In the genomic region with DNA sequence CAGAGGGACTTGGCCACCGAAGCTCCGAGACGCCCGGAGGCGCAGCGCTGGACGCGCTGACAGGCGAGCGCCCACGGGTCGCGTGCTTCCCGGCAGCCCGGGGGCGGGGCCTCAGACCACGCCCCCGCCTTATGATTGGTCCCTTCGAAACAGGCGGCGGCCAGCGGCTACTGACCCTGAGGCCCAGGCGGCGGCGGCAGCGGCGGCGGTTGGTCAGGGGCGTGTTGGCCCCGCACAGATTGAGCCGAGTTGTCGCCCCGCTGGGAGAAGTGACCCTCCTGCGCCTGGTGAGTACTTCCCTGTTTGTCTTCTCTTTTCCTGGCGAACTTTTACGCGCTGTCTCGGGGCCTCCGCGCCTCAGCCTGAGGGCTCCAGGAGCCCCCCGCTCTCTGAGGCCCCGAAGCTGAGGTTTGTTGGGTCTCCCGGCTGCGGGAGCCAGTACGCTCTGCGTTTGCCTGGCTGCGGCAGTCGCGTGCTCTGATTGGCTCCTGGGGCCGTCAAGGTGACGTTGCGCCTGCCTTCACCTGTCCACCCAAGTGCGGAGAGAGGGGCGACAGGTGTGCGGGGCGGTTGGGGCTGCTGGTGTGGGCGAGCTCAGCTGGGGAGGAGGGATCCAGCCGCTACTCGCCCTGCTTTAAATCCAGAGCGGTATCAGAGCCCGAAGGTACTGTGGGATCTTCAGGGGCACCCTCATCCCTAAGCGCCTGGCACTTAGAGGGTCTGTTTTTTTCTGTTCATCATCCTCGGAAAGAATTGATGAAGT, we compare ENCODE assay signal across 8 cellular contexts. TPM values are rescaled to one million over a fixed set of nuclear protein-coding genes. Genes with fewer than 3 reads are reported as not detected.
DNase-seq lines count a peak whose midpoint lies in the region; ATAC-seq and TF ChIP-seq lines count a peak whose summit lies in the region.

Gene GAS2L3 (plus strand): TSS at position 186 of the 763 bp plus-strand sequence. CDS start 21,221 bp downstream, outside the sequence.

- H3K79me2 ChIP-seq in fibroblast of lung (ENCODE audit: control insufficient read depth, insufficient read depth, low read length): peaks cover 45% of the 10 kb centered on the region

- in situ Hi-C loops in Caki2 (cut with HindIII; ENCODE audit: low pct_unique_long_range_greater_than_20kb, low sequenced_read_pairs): no loop called here

- no peaks in the 10 kb centered on the region for H4K20me1 ChIP-seq in fibroblast of lung (ENCODE audit: control insufficient read depth, extremely low read depth, insufficient read depth, low read length)

- H3K9me3 Mint-ChIP-seq in activated T-cell treated with anti-CD3 and anti-CD28 coated beads, Interleukin-2, amount 50 U/mL, for 72 hours: no peaks in the 10 kb centered on the region
- H3K9me3 Mint-ChIP-seq in stimulated activated effector memory CD8-positive, alpha-beta T cell treated with anti-CD3 and anti-CD28 coated beads, Interleukin-12 subunit alpha, Interleukin-12 subunit beta, amount 100 ng/mL, for 72 hours: no peaks in the 10 kb centered on the region

- H3K27ac ChIP-seq in fibroblast of lung (ENCODE audit: insufficient read depth, low read length) (peak within 1 kb of the TSS; percentile 82), muscle layer of duodenum (ENCODE audit: low read length) (peak within 1 kb of the TSS; percentile 74)

- DNase-seq in Caki2 (ENCODE audit: low read depth): peak; percentile 85
- peak; percentile 89 for DNase-seq in GM20000 (ENCODE audit: low spot score)
- peak; percentile 90 for DNase-seq in HK-2 (ENCODE audit: unreplicated experiment)
- peak; percentile 79 for DNase-seq in NOMO-1 treated with dmso at 0.1 percent for 144 hours (lab: John Stamatoyannopoulos, UW; ENCODE audit: unreplicated experiment)
- DNase-seq in activated T-cell treated with anti-CD3 and anti-CD28 coated beads, Interleukin-2, amount 50 U/mL, for 72 hours: peak; percentile 76 to 83
- peak; percentile 80 to 81 for DNase-seq in fibroblast of lung (ENCODE audit: low read depth in 2 of 2)
- peak; percentile 48 to 73 for DNase-seq in stimulated activated effector memory CD8-positive, alpha-beta T cell treated with anti-CD3 and anti-CD28 coated beads, Interleukin-12 subunit alpha, Interleukin-12 subunit beta, amount 100 ng/mL, for 72 hours (ENCODE audit: low spot score in 2 of 2)

- TF ChIP-seq CTCF in GM20000 (IDR thresholded peaks at IDR 0.05; ENCODE audit: extremely low read depth, missing control alignments): no peak
- no peak for TF ChIP-seq CTCF in fibroblast of lung (conservative IDR thresholded peaks at IDR 0.05 in 1 of 2, IDR thresholded peaks at IDR 0.05 in 1 of 2; ENCODE audit: low read depth in 1 of 2, low read length in 2 of 2)

- H3K4me3 Mint-ChIP-seq in activated T-cell treated with anti-CD3 and anti-CD28 coated beads, Interleukin-2, amount 50 U/mL, for 72 hours: peak within 1 kb of the TSS; percentile 96 to 99
- peak within 1 kb of the TSS; percentile 80 for H3K4me3 Mint-ChIP-seq in stimulated activated effector memory CD8-positive, alpha-beta T cell treated with anti-CD3 and anti-CD28 coated beads, Interleukin-12 subunit alpha, Interleukin-12 subunit beta, amount 100 ng/mL, for 72 hours

- H3K27ac Mint-ChIP-seq in activated T-cell treated with anti-CD3 and anti-CD28 coated beads, Interleukin-2, amount 50 U/mL, for 72 hours: peak within 1 kb of the TSS; percentile 88
- peak within 1 kb of the TSS; percentile 82 for H3K27ac Mint-ChIP-seq in stimulated activated effector memory CD8-positive, alpha-beta T cell treated with anti-CD3 and anti-CD28 coated beads, Interleukin-12 subunit alpha, Interleukin-12 subunit beta, amount 100 ng/mL, for 72 hours

- H3K4me3 ChIP-seq in fibroblast of lung (replicated peaks in 1 of 4; ENCODE audit: control extremely low read depth in 1 of 4, insufficient read depth in 1 of 4, low read depth in 3 of 4, low read length in 4 of 4): peak within 1 kb of the TSS; percentile 71 to 89 (median 79)
- peak within 1 kb of the TSS; percentile 80 to 81 for H3K4me3 ChIP-seq in muscle layer of duodenum (ENCODE audit: low read depth in 1 of 2, low read length in 2 of 2)

- H2AFZ ChIP-seq in fibroblast of lung (ENCODE audit: low read length): peak within 1 kb of the TSS; percentile 98

- H3K27me3 Mint-ChIP-seq in activated T-cell treated with anti-CD3 and anti-CD28 coated beads, Interleukin-2, amount 50 U/mL, for 72 hours (ENCODE audit: low read depth): peaks cover 45% of the 10 kb centered on the region

- H3K36me3 ChIP-seq in fibroblast of lung (ENCODE audit: control insufficient read depth, insufficient read depth, low read length): no peaks in the 10 kb centered on the region
- H3K36me3 ChIP-seq in muscle layer of duodenum (ENCODE audit: control insufficient read depth in 1 of 2, insufficient read depth in 2 of 2, low read length in 2 of 2): no peaks in the 10 kb centered on the region

- H3K4me2 ChIP-seq in fibroblast of lung (ENCODE audit: extremely low read depth, insufficient read depth, low read length): peak within 1 kb of the TSS; percentile 94

- H3K36me3 Mint-ChIP-seq in activated T-cell treated with anti-CD3 and anti-CD28 coated beads, Interleukin-2, amount 50 U/mL, for 72 hours (ENCODE audit: insufficient read depth in 2 of 2): peaks cover 2 to 3% of the 10 kb centered on the region in 2 donors
- no peaks in the 10 kb centered on the region for H3K36me3 Mint-ChIP-seq in stimulated activated effector memory CD8-positive, alpha-beta T cell treated with anti-CD3 and anti-CD28 coated beads, Interleukin-12 subunit alpha, Interleukin-12 subunit beta, amount 100 ng/mL, for 72 hours

- H3K27me3 ChIP-seq in fibroblast of lung (ENCODE audit: control insufficient read depth, insufficient read depth, low read length): no peaks in the 10 kb centered on the region
- no peaks in the 10 kb centered on the region for H3K27me3 ChIP-seq in muscle layer of duodenum (ENCODE audit: low read depth, low read length)

- H3K9me3 ChIP-seq in fibroblast of lung (ENCODE audit: control insufficient read depth, insufficient read depth, low read depth, low read length): no peaks in the 10 kb centered on the region
- no peaks in the 10 kb centered on the region for H3K9me3 ChIP-seq in muscle layer of duodenum (ENCODE audit: control insufficient read depth in 1 of 2, low read length in 2 of 2)

- ATAC-seq in activated T-cell treated with anti-CD3 and anti-CD28 coated beads, Interleukin-2, amount 50 U/mL, for 72 hours (replicated peaks in 1 of 2): peak; percentile 96
- ATAC-seq in stimulated activated effector memory CD8-positive, alpha-beta T cell treated with anti-CD3 and anti-CD28 coated beads, Interleukin-12 subunit alpha, Interleukin-12 subunit beta, amount 100 ng/mL, for 72 hours: peak; percentile 81

- H3K4me1 ChIP-seq in fibroblast of lung (ENCODE audit: control insufficient read depth, extremely low read depth, insufficient read depth, low read length) (peaks cover 5% of the 10 kb centered on the region), muscle layer of duodenum (ENCODE audit: control insufficient read depth in 1 of 2, insufficient read depth in 2 of 2, low read length in 2 of 2) (peaks cover 0 to 13% of the 10 kb centered on the region in 2 donors)

- peaks cover 13% of the 10 kb centered on the region for H3K4me1 Mint-ChIP-seq in activated T-cell treated with anti-CD3 and anti-CD28 coated beads, Interleukin-2, amount 50 U/mL, for 72 hours (ENCODE audit: low read depth)
- peaks cover 10% of the 10 kb centered on the region for H3K4me1 Mint-ChIP-seq in stimulated activated effector memory CD8-positive, alpha-beta T cell treated with anti-CD3 and anti-CD28 coated beads, Interleukin-12 subunit alpha, Interleukin-12 subunit beta, amount 100 ng/mL, for 72 hours

- peak within 1 kb of the TSS; percentile 75 for H3K9ac ChIP-seq in fibroblast of lung (ENCODE audit: insufficient read depth, low read length)

RNA-seq across cellular contexts. Expression of gene GAS2L3, which starts in this region (rescaled TPM):
- 16.3 and 25.8 TPM in 2 replicates for total RNA-seq in Caki2 (2014; rRNA removed; shearing (Covaris generic); ENCODE audit: low replicate concordance)
- 1 to 10 TPM; 6.8 to 9.3 TPM for total RNA-seq in activated T-cell treated with anti-CD3 and anti-CD28 coated beads, Interleukin-2, amount 50 U/mL, for 72 hours
- total RNA-seq in fibroblast of lung: 18.7 and 33.4 TPM in 2 replicates
- 13.2 and 20.3 TPM in 2 replicates for polyA plus RNA-seq in fibroblast of lung
- 7.6 and 13.3 TPM in 2 replicates for polyA plus RNA-seq in fibroblast of lung (2012)
- polyA minus RNA-seq in fibroblast of lung (ENCODE audit: low replicate concordance): 0.31 and 1.6 TPM in 2 replicates

Comparison
In these comparisons a context has a peak if more than half of its experiments do, and no peak if none do; other contexts are left out.
1. Peak in every context shown above with its lines: DNase-seq, ATAC-seq, H3K4me3 ChIP-seq and H3K27ac ChIP-seq.